Comparison of ENCODE assay signal across 40 cellular contexts in genomic region chr19:29422047-29422446, GRCh38.
"Had no signal": no experiment of that assay in that cellular context is flagged by ENCODE, and none has a peak within 500 bp of the region (broad histone marks: within the 10 kb centered on the region; RNA-seq: fewer than 3 reads in every experiment).

No MANE protein-coding gene starts in this region.

- H3K27ac Mint-ChIP-seq: activated naive CD4-positive, alpha-beta T cell treated with anti-CD3 and anti-CD28 coated beads for 36 hours; activated naive CD4-positive, alpha-beta T cell treated with anti-CD3 and anti-CD28 coated beads, Interleukin-2, amount 10 ng/mL, durations not matched to agents 7 days and 5 days; activated naive CD4-positive, alpha-beta T cell treated with anti-CD3 and anti-CD28 coated beads, Interleukin-2, amount 50 U/mL, for 24 hours; activated naive CD4-positive, alpha-beta T cell treated with anti-CD3 and anti-CD28 coated beads, Interleukin-2, amount 50 U/mL, for 72 hours; activated naive CD8-positive, alpha-beta T cell; activated naive CD8-positive, alpha-beta T cell treated with anti-CD3 and anti-CD28 coated beads for 36 hours; activated naive CD8-positive, alpha-beta T cell treated with anti-CD3 and anti-CD28 coated beads, Interleukin-2, amount 10 ng/mL, durations not matched to agents 7 days and 5 days; activated naive CD8-positive, alpha-beta T cell treated with anti-CD3 and anti-CD28 coated beads, Interleukin-2, amount 50 U/mL, for 24 hours; activated T-cell treated with anti-CD3 and anti-CD28 coated beads, Interleukin-2, amount 50 U/mL, for 24 hours; activated T-cell treated with anti-CD3 and anti-CD28 coated beads, Interleukin-2, amount 50 U/mL, for 72 hours; activated T-helper 1 cell treated with anti-CD3 and anti-CD28 coated beads, Interleukin-12 subunit alpha, Interleukin-12 subunit beta, Interleukin-2, Interleukin-4 antibody, amounts not matched to agents 30 ng/mL and 10 ng/mL and 1 ng/mL, durations not matched to agents 14 hours and 24 hours and 36 hours; activated T-helper 17 cell treated with anti-CD3 and anti-CD28 coated beads, Interleukin-2, amount 50 U/mL, for 72 hours; activated T-helper 2 cell treated with anti-CD3 and anti-CD28 coated beads, Interferon-gamma antibody, Interleukin-2, Interleukin-4, amounts not matched to agents 10 μg/mL and 5 μg/mL and 100 μg/mL, durations not matched to agents 14 hours and 24 hours and 36 hours had no signal

- H3K36me3 Mint-ChIP-seq: activated naive CD4-positive, alpha-beta T cell treated with anti-CD3 and anti-CD28 coated beads, Interleukin-2, amount 10 ng/mL, durations not matched to agents 7 days and 5 days; activated naive CD4-positive, alpha-beta T cell treated with anti-CD3 and anti-CD28 coated beads, Interleukin-2, amount 50 U/mL, for 24 hours; activated naive CD4-positive, alpha-beta T cell treated with anti-CD3 and anti-CD28 coated beads, Interleukin-2, amount 50 U/mL, for 72 hours; activated naive CD8-positive, alpha-beta T cell; activated naive CD8-positive, alpha-beta T cell treated with anti-CD3 and anti-CD28 coated beads for 36 hours; activated naive CD8-positive, alpha-beta T cell treated with anti-CD3 and anti-CD28 coated beads, Interleukin-2, amount 10 ng/mL, durations not matched to agents 7 days and 5 days; brain had no signal

- H3K27me3 Mint-ChIP-seq: activated naive CD4-positive, alpha-beta T cell treated with anti-CD3 and anti-CD28 coated beads, Interleukin-2, amount 10 ng/mL, durations not matched to agents 7 days and 5 days; activated naive CD8-positive, alpha-beta T cell treated with anti-CD3 and anti-CD28 coated beads for 36 hours had no signal

- H3K27ac ChIP-seq: adrenal gland, ascending aorta, body of pancreas, brain microvascular endothelial cell, breast epithelium, cardiac muscle cell had no signal

- H3K9me3 Mint-ChIP-seq: activated naive CD4-positive, alpha-beta T cell treated with anti-CD3 and anti-CD28 coated beads, Interleukin-2, amount 50 U/mL, for 24 hours; activated naive CD8-positive, alpha-beta T cell treated with anti-CD3 and anti-CD28 coated beads, Interleukin-2, amount 50 U/mL, for 24 hours; activated T-cell treated with anti-CD3 and anti-CD28 coated beads, Interleukin-2, amount 50 U/mL, for 24 hours; activated T-helper 17 cell treated with anti-CD3 and anti-CD28 coated beads, Interleukin-2, amount 50 U/mL, for 72 hours; activated T-helper 2 cell treated with anti-CD3 and anti-CD28 coated beads, Interferon-gamma antibody, Interleukin-2, Interleukin-4, amounts not matched to agents 10 μg/mL and 5 μg/mL and 100 μg/mL, durations not matched to agents 14 hours and 24 hours and 36 hours; central memory CD8-positive, alpha-beta T cell had no signal

- H3K4me3 Mint-ChIP-seq: activated naive CD4-positive, alpha-beta T cell treated with anti-CD3 and anti-CD28 coated beads for 36 hours; activated naive CD4-positive, alpha-beta T cell treated with anti-CD3 and anti-CD28 coated beads, Interleukin-2, amount 10 ng/mL, durations not matched to agents 7 days and 5 days; activated naive CD4-positive, alpha-beta T cell treated with anti-CD3 and anti-CD28 coated beads, Interleukin-2, amount 50 U/mL, for 24 hours; activated naive CD8-positive, alpha-beta T cell; activated naive CD8-positive, alpha-beta T cell treated with anti-CD3 and anti-CD28 coated beads for 36 hours; activated naive CD8-positive, alpha-beta T cell treated with anti-CD3 and anti-CD28 coated beads, Interleukin-2, amount 10 ng/mL, durations not matched to agents 7 days and 5 days; activated naive CD8-positive, alpha-beta T cell treated with anti-CD3 and anti-CD28 coated beads, Interleukin-2, amount 50 U/mL, for 24 hours; activated T-cell treated with anti-CD3 and anti-CD28 coated beads, Interleukin-2, amount 50 U/mL, for 24 hours; activated T-cell treated with anti-CD3 and anti-CD28 coated beads, Interleukin-2, amount 50 U/mL, for 4 hours; activated T-cell treated with anti-CD3 and anti-CD28 coated beads, Interleukin-2, amount 50 U/mL, for 72 hours; activated T-helper 1 cell treated with anti-CD3 and anti-CD28 coated beads, Interleukin-12 subunit alpha, Interleukin-12 subunit beta, Interleukin-2, Interleukin-4 antibody, amounts not matched to agents 30 ng/mL and 10 ng/mL and 1 ng/mL, durations not matched to agents 14 hours and 24 hours and 36 hours; activated T-helper 17 cell treated with anti-CD3 and anti-CD28 coated beads, Interleukin-2, amount 50 U/mL, for 72 hours; brain; central memory CD8-positive, alpha-beta T cell had no signal

- H3K36me3 ChIP-seq: adrenal gland, ascending aorta, brain microvascular endothelial cell, breast epithelium, cardiac muscle cell had no signal

- H3K27me3 ChIP-seq: adrenal gland, ascending aorta, body of pancreas, brain microvascular endothelial cell, cardiac muscle cell had no signal

- FAIRE-seq: astrocyte, bronchial epithelial cell had no signal

- DNase-seq: activated effector memory CD4-positive, alpha-beta T cell treated with anti-CD3 and anti-CD28 coated beads, Interleukin-2, amount 50 U/mL, for 16 hours; activated effector memory CD4-positive, alpha-beta T cell treated with Interleukin-2 at 50 U/mL for 16 hours; activated gamma-delta T cell; activated gamma-delta T cell treated with Interleukin-2 at 50 U/mL for 16 hours; activated naive CD4-positive, alpha-beta T cell; activated naive CD4-positive, alpha-beta T cell treated with anti-CD3 and anti-CD28 coated beads for 36 hours; activated naive CD4-positive, alpha-beta T cell treated with anti-CD3 and anti-CD28 coated beads, Interleukin-2, amount 10 ng/mL, durations not matched to agents 7 days and 5 days; activated naive CD4-positive, alpha-beta T cell treated with anti-CD3 and anti-CD28 coated beads, Interleukin-2, amount 50 U/mL, for 16 hours; activated naive CD4-positive, alpha-beta T cell treated with Interleukin-2 at 50 U/mL for 16 hours; activated naive CD8-positive, alpha-beta T cell treated with anti-CD3 and anti-CD28 coated beads for 36 hours; activated naive CD8-positive, alpha-beta T cell treated with anti-CD3 and anti-CD28 coated beads, Interleukin-2, amount 10 ng/mL, durations not matched to agents 7 days and 5 days; activated naive CD8-positive, alpha-beta T cell treated with anti-CD3 and anti-CD28 coated beads, Interleukin-2, amount 50 U/mL, for 24 hours; activated T-cell treated with anti-CD3 and anti-CD28 coated beads, Interleukin-2, amount 50 U/mL, for 1 hour; activated T-cell treated with anti-CD3 and anti-CD28 coated beads, Interleukin-2, amount 50 U/mL, for 24 hours; activated T-cell treated with anti-CD3 and anti-CD28 coated beads, Interleukin-2, amount 50 U/mL, for 4 hours; activated T-cell treated with anti-CD3 and anti-CD28 coated beads, Interleukin-2, amount 50 U/mL, for 48 hours; activated T-cell treated with anti-CD3 and anti-CD28 coated beads, Interleukin-2, amount 50 U/mL, for 72 hours; adrenal gland; amniotic stem cell; amygdala; anterior cingulate cortex; aorta; body of pancreas; brain microvascular endothelial cell; caudate nucleus; central memory CD4-positive, alpha-beta T cell; cerebellar nuclear complex had no signal

- H3K4me1 Mint-ChIP-seq: activated naive CD4-positive, alpha-beta T cell treated with anti-CD3 and anti-CD28 coated beads, Interleukin-2, amount 10 ng/mL, durations not matched to agents 7 days and 5 days; activated naive CD4-positive, alpha-beta T cell treated with anti-CD3 and anti-CD28 coated beads, Interleukin-2, amount 50 U/mL, for 24 hours; activated naive CD8-positive, alpha-beta T cell treated with anti-CD3 and anti-CD28 coated beads, Interleukin-2, amount 10 ng/mL, durations not matched to agents 7 days and 5 days; activated naive CD8-positive, alpha-beta T cell treated with anti-CD3 and anti-CD28 coated beads, Interleukin-2, amount 50 U/mL, for 24 hours; activated T-helper 17 cell treated with anti-CD3 and anti-CD28 coated beads, Interleukin-2, amount 50 U/mL, for 72 hours; central memory CD8-positive, alpha-beta T cell had no signal

- H3K4me1 ChIP-seq: adrenal gland, ascending aorta, body of pancreas, breast epithelium had no signal

- H3K9me3 ChIP-seq: adrenal gland, ascending aorta, body of pancreas had no signal

- ATAC-seq: activated naive CD4-positive, alpha-beta T cell treated with anti-CD3 and anti-CD28 coated beads, Interleukin-2, amount 50 U/mL, for 72 hours; activated naive CD8-positive, alpha-beta T cell treated with anti-CD3 and anti-CD28 coated beads, Interleukin-2, amount 50 U/mL, for 24 hours; activated T-cell treated with anti-CD3 and anti-CD28 coated beads, Interleukin-2, amount 50 U/mL, for 4 hours; activated T-cell treated with anti-CD3 and anti-CD28 coated beads, Interleukin-2, amount 50 U/mL, for 72 hours; activated T-helper 17 cell treated with anti-CD3 and anti-CD28 coated beads, Interleukin-2, amount 50 U/mL, for 72 hours; body of pancreas had no signal

- H3K4me3 ChIP-seq: adrenal gland, ascending aorta, body of pancreas, breast epithelium, cardiac muscle cell had no signal
